Comparison of ENCODE assay signal across 1 cellular context in the genomic region with DNA sequence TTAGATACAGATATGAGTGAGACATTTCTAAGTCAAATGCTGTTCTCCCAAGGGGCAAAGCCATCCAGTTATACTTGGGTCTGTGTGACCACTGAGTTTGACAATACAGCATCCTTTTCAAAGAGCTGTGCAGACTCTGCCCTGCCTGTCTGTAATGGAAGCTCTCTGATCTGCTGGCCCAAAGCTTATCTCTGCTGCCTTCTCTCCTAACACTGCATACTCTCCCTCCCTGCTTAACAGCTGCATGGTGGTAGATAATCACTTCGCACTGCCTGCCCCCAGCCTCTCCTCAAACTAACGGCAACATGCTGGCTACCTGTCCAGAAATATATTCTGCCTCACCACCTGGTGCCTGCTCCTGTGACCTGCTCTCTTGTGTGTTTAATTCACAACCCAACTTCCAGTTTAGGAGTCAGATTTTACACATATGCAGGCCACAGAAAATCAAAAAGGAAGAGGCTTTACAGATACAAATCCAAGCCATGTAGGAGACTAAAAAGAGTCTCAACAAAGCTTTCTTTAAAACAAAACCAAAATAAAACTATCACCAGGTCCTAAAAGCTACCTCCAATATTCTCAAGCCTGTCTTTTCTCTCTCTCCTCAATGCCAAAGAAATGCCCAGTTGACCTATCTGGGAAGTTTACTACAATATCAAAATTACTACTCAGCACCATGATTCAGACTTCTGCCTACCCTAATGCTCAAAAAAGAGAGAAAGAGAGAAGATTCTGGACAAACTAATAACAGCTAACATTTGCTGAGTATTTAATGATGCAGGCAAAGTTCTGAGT.
TF ChIP-seq lines count a peak whose summit lies in the region.

No MANE protein-coding gene starts in this region.

TF ChIP-seq in K562, 482 proteins besides CTCF, POLR2A, EP300 and RAD21 (continued from another document and continues in another):
- TF ChIP-seq, protein P1, sequence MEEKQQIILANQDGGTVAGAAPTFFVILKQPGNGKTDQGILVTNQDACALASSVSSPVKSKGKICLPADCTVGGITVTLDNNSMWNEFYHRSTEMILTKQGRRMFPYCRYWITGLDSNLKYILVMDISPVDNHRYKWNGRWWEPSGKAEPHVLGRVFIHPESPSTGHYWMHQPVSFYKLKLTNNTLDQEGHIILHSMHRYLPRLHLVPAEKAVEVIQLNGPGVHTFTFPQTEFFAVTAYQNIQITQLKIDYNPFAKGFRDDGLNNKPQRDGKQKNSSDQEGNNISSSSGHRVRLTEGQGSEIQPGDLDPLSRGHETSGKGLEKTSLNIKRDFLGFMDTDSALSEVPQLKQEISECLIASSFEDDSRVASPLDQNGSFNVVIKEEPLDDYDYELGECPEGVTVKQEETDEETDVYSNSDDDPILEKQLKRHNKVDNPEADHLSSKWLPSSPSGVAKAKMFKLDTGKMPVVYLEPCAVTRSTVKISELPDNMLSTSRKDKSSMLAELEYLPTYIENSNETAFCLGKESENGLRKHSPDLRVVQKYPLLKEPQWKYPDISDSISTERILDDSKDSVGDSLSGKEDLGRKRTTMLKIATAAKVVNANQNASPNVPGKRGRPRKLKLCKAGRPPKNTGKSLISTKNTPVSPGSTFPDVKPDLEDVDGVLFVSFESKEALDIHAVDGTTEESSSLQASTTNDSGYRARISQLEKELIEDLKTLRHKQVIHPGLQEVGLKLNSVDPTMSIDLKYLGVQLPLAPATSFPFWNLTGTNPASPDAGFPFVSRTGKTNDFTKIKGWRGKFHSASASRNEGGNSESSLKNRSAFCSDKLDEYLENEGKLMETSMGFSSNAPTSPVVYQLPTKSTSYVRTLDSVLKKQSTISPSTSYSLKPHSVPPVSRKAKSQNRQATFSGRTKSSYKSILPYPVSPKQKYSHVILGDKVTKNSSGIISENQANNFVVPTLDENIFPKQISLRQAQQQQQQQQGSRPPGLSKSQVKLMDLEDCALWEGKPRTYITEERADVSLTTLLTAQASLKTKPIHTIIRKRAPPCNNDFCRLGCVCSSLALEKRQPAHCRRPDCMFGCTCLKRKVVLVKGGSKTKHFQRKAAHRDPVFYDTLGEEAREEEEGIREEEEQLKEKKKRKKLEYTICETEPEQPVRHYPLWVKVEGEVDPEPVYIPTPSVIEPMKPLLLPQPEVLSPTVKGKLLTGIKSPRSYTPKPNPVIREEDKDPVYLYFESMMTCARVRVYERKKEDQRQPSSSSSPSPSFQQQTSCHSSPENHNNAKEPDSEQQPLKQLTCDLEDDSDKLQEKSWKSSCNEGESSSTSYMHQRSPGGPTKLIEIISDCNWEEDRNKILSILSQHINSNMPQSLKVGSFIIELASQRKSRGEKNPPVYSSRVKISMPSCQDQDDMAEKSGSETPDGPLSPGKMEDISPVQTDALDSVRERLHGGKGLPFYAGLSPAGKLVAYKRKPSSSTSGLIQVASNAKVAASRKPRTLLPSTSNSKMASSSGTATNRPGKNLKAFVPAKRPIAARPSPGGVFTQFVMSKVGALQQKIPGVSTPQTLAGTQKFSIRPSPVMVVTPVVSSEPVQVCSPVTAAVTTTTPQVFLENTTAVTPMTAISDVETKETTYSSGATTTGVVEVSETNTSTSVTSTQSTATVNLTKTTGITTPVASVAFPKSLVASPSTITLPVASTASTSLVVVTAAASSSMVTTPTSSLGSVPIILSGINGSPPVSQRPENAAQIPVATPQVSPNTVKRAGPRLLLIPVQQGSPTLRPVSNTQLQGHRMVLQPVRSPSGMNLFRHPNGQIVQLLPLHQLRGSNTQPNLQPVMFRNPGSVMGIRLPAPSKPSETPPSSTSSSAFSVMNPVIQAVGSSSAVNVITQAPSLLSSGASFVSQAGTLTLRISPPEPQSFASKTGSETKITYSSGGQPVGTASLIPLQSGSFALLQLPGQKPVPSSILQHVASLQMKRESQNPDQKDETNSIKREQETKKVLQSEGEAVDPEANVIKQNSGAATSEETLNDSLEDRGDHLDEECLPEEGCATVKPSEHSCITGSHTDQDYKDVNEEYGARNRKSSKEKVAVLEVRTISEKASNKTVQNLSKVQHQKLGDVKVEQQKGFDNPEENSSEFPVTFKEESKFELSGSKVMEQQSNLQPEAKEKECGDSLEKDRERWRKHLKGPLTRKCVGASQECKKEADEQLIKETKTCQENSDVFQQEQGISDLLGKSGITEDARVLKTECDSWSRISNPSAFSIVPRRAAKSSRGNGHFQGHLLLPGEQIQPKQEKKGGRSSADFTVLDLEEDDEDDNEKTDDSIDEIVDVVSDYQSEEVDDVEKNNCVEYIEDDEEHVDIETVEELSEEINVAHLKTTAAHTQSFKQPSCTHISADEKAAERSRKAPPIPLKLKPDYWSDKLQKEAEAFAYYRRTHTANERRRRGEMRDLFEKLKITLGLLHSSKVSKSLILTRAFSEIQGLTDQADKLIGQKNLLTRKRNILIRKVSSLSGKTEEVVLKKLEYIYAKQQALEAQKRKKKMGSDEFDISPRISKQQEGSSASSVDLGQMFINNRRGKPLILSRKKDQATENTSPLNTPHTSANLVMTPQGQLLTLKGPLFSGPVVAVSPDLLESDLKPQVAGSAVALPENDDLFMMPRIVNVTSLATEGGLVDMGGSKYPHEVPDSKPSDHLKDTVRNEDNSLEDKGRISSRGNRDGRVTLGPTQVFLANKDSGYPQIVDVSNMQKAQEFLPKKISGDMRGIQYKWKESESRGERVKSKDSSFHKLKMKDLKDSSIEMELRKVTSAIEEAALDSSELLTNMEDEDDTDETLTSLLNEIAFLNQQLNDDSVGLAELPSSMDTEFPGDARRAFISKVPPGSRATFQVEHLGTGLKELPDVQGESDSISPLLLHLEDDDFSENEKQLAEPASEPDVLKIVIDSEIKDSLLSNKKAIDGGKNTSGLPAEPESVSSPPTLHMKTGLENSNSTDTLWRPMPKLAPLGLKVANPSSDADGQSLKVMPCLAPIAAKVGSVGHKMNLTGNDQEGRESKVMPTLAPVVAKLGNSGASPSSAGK (IDR thresholded peaks at IDR 0.05): peak; percentile 7; the same call in 1 of the 2 replicates
- no peak for TF ChIP-seq MAFK (IDR thresholded peaks at IDR 0.05; ENCODE audit: low read length)
- no peak for TF ChIP-seq ZNF445 (CRISPR knock-in tag; IDR thresholded peaks at IDR 0.05; ENCODE audit: low read depth)
- no peak for TF ChIP-seq U2AF1 (optimal IDR thresholded peaks at IDR 0.05; ENCODE audit: low read depth, low read length)
- TF ChIP-seq SRSF9 (IDR thresholded peaks at IDR 0.05; ENCODE audit: borderline replicate concordance, low read depth, low read length): no peak
- TF ChIP-seq, protein P2, sequence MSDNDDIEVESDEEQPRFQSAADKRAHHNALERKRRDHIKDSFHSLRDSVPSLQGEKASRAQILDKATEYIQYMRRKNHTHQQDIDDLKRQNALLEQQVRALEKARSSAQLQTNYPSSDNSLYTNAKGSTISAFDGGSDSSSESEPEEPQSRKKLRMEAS (CRISPR knock-in tag; IDR thresholded peaks at IDR 0.05): no peak
- TF ChIP-seq KHSRP (IDR thresholded peaks at IDR 0.05): peak; percentile 78
- no peak for TF ChIP-seq ZNF507 (tag; conservative IDR thresholded peaks at IDR 0.05)
- TF ChIP-seq, protein P3, sequence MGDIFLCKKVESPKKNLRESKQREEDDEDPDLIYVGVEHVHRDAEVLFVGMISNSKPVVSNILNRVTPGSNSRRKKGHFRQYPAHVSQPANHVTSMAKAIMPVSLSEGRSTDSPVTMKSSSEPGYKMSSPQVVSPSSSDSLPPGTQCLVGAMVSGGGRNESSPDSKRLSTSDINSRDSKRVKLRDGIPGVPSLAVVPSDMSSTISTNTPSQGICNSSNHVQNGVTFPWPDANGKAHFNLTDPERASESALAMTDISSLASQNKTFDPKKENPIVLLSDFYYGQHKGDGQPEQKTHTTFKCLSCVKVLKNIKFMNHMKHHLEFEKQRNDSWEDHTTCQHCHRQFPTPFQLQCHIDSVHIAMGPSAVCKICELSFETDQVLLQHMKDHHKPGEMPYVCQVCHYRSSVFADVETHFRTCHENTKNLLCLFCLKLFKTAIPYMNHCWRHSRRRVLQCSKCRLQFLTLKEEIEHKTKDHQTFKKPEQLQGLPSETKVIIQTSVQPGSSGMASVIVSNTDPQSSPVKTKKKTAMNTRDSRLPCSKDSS (IDR thresholded peaks at IDR 0.05; ENCODE audit: low read depth, partially characterized antibody): no peak
- no peak for TF ChIP-seq POLR3A (IDR thresholded peaks at IDR 0.05; ENCODE audit: borderline replicate concordance, extremely low read depth, insufficient read depth, insufficient read length)
- TF ChIP-seq TAF1 (IDR thresholded peaks at IDR 0.05; ENCODE audit: control insufficient read depth, extremely low read depth, insufficient read depth, low read length, severe bottlenecking): peak; percentile 52
- TF ChIP-seq PTRF (tag; IDR thresholded peaks at IDR 0.05): no peak
- TF ChIP-seq ZFX (CRISPR knock-in tag; IDR thresholded peaks at IDR 0.05): no peak
- TF ChIP-seq, protein P4, sequence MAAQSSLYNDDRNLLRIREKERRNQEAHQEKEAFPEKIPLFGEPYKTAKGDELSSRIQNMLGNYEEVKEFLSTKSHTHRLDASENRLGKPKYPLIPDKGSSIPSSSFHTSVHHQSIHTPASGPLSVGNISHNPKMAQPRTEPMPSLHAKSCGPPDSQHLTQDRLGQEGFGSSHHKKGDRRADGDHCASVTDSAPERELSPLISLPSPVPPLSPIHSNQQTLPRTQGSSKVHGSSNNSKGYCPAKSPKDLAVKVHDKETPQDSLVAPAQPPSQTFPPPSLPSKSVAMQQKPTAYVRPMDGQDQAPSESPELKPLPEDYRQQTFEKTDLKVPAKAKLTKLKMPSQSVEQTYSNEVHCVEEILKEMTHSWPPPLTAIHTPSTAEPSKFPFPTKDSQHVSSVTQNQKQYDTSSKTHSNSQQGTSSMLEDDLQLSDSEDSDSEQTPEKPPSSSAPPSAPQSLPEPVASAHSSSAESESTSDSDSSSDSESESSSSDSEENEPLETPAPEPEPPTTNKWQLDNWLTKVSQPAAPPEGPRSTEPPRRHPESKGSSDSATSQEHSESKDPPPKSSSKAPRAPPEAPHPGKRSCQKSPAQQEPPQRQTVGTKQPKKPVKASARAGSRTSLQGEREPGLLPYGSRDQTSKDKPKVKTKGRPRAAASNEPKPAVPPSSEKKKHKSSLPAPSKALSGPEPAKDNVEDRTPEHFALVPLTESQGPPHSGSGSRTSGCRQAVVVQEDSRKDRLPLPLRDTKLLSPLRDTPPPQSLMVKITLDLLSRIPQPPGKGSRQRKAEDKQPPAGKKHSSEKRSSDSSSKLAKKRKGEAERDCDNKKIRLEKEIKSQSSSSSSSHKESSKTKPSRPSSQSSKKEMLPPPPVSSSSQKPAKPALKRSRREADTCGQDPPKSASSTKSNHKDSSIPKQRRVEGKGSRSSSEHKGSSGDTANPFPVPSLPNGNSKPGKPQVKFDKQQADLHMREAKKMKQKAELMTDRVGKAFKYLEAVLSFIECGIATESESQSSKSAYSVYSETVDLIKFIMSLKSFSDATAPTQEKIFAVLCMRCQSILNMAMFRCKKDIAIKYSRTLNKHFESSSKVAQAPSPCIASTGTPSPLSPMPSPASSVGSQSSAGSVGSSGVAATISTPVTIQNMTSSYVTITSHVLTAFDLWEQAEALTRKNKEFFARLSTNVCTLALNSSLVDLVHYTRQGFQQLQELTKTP (IDR thresholded peaks at IDR 0.05; ENCODE audit: low read depth in 1 of 2, partially characterized antibody in 2 of 2): peak; percentile 59 to 70
- TF ChIP-seq, protein P5, sequence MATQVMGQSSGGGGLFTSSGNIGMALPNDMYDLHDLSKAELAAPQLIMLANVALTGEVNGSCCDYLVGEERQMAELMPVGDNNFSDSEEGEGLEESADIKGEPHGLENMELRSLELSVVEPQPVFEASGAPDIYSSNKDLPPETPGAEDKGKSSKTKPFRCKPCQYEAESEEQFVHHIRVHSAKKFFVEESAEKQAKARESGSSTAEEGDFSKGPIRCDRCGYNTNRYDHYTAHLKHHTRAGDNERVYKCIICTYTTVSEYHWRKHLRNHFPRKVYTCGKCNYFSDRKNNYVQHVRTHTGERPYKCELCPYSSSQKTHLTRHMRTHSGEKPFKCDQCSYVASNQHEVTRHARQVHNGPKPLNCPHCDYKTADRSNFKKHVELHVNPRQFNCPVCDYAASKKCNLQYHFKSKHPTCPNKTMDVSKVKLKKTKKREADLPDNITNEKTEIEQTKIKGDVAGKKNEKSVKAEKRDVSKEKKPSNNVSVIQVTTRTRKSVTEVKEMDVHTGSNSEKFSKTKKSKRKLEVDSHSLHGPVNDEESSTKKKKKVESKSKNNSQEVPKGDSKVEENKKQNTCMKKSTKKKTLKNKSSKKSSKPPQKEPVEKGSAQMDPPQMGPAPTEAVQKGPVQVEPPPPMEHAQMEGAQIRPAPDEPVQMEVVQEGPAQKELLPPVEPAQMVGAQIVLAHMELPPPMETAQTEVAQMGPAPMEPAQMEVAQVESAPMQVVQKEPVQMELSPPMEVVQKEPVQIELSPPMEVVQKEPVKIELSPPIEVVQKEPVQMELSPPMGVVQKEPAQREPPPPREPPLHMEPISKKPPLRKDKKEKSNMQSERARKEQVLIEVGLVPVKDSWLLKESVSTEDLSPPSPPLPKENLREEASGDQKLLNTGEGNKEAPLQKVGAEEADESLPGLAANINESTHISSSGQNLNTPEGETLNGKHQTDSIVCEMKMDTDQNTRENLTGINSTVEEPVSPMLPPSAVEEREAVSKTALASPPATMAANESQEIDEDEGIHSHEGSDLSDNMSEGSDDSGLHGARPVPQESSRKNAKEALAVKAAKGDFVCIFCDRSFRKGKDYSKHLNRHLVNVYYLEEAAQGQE (CRISPR knock-in tag; IDR thresholded peaks at IDR 0.05; ENCODE audit: low read depth): no peak
- TF ChIP-seq SNRNP70 (optimal IDR thresholded peaks at IDR 0.05; ENCODE audit: low read depth, low read length): no peak
- peak; percentile 78 for TF ChIP-seq CREB1 (IDR thresholded peaks at IDR 0.05)
- TF ChIP-seq CREB1 (CRISPR knock-in tag; IDR thresholded peaks at IDR 0.05): no peak
- no peak for TF ChIP-seq SRSF3 (IDR thresholded peaks at IDR 0.05; ENCODE audit: insufficient read depth, low read length)
- TF ChIP-seq EHMT2 (IDR thresholded peaks at IDR 0.05): peak; percentile 68
- TF ChIP-seq NCOA4 (IDR thresholded peaks at IDR 0.05; ENCODE audit: partially characterized antibody): peak; percentile 76
- no peak for TF ChIP-seq CHCHD3 (CRISPR knock-in tag; IDR thresholded peaks at IDR 0.05)
- TF ChIP-seq, protein P6, sequence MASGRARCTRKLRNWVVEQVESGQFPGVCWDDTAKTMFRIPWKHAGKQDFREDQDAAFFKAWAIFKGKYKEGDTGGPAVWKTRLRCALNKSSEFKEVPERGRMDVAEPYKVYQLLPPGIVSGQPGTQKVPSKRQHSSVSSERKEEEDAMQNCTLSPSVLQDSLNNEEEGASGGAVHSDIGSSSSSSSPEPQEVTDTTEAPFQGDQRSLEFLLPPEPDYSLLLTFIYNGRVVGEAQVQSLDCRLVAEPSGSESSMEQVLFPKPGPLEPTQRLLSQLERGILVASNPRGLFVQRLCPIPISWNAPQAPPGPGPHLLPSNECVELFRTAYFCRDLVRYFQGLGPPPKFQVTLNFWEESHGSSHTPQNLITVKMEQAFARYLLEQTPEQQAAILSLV (tag; IDR thresholded peaks at IDR 0.05): no peak
- TF ChIP-seq, protein P7, sequence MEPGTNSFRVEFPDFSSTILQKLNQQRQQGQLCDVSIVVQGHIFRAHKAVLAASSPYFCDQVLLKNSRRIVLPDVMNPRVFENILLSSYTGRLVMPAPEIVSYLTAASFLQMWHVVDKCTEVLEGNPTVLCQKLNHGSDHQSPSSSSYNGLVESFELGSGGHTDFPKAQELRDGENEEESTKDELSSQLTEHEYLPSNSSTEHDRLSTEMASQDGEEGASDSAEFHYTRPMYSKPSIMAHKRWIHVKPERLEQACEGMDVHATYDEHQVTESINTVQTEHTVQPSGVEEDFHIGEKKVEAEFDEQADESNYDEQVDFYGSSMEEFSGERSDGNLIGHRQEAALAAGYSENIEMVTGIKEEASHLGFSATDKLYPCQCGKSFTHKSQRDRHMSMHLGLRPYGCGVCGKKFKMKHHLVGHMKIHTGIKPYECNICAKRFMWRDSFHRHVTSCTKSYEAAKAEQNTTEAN (CRISPR knock-in tag; IDR thresholded peaks at IDR 0.05): no peak
- no peak for TF ChIP-seq ZFPM2 (CRISPR knock-in tag; IDR thresholded peaks at IDR 0.05)
